8 cellular contexts compared by ENCODE assay signal in the genomic region with DNA sequence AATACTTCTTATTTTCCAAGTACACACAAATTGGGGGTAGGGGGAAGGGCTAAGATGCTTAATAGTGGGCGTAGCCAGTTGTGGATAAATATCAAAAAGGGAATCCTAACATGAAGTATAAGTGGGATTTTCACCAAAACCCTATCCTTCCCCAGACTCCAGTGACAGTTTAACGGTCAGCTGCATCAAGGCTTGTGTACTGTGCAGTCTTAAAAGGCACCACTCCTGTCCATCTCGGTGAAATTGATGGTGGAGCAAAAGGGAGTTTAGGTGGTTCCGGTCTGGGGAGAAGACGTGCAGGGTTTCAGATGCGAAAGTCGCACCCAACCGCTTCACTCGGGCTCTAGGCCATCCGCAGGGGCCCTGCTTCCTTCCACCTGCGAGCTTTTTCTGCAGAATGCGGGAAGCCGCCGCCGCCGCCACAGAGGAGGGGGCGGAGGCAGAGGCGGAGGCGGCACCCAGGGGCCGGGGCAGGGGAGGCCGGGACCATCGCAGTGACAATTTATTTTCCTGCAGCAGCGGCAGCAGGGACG. TPM values are rescaled to one million over a fixed set of nuclear protein-coding genes. Genes with fewer than 3 reads are reported as not detected.
DNase-seq lines count a peak whose midpoint lies in the region; ATAC-seq, FAIRE-seq and TF ChIP-seq lines count a peak whose summit lies in the region.

STAMBPL1 (plus strand) TSS at position 492 of the 533 bp plus-strand sequence. CDS start 21,464 bp downstream, outside the sequence.

- H4K20me1 ChIP-seq in astrocyte (ENCODE audit: insufficient read depth, low read length): no peaks in the 10 kb centered on the region

- peak within 1 kb of the TSS; percentile 92 for H3K4me3 ChIP-seq in Caco-2 (ENCODE audit: low read depth, low read length)
- peak within 1 kb of the TSS; percentile 89 for H3K4me3 ChIP-seq in HUES6 (ENCODE audit: low read depth, low read length)
- peak within 1 kb of the TSS; percentile 91 for H3K4me3 ChIP-seq in astrocyte (ENCODE audit: insufficient read depth, low read depth, low read length)

- H3K79me2 ChIP-seq in astrocyte (ENCODE audit: insufficient read depth, low read length): peaks cover 27% of the 10 kb centered on the region

- DNase-seq in Caco-2: peak in 1 of 2 experiments; percentile 38
- no peak for DNase-seq in astrocyte (ENCODE audit: low read depth)
- DNase-seq in inferior parietal cortex (ENCODE audit: extremely low spot score): peak; percentile 58
- peak; percentile 37 to 38 for DNase-seq in stimulated activated CD4-positive, alpha-beta T cell treated with anti-CD3 and anti-CD28 coated beads, Interleukin-1b, Interleukin-23, amount 100 ng/mL, for 1 hour (ENCODE audit: low read depth in 2 of 2)
- no peak for DNase-seq in NCI-H1930 (lab: John Stamatoyannopoulos, UW)

- peak within 1 kb of the TSS; percentile 94 for H2AFZ ChIP-seq in astrocyte (ENCODE audit: low read depth, low read length)

- H3K9me3 ChIP-seq in Caco-2: no peaks in the 10 kb centered on the region
- no peaks in the 10 kb centered on the region for H3K9me3 ChIP-seq in HUES6 (ENCODE audit: control insufficient read depth, insufficient read depth, low read depth, low read length)
- H3K9me3 ChIP-seq in astrocyte (ENCODE audit: insufficient read depth, low read depth, low read length): no peaks in the 10 kb centered on the region

- peaks cover 5% of the 10 kb centered on the region for H3K36me3 Mint-ChIP-seq in Caco-2 (ENCODE audit: insufficient read depth, unreplicated experiment)
- H3K36me3 Mint-ChIP-seq in T-helper 1 cell treated with Interleukin-12 subunit alpha and Interleukin-12 subunit beta and Interleukin-4 antibody, amounts not matched to agents 30 μg/mL and 1 μg/mL, for 36 hours (ENCODE audit: low read depth): peaks cover 25% of the 10 kb centered on the region
- no peaks in the 10 kb centered on the region for H3K36me3 Mint-ChIP-seq in astrocyte (ENCODE audit: low read depth, unreplicated experiment)

- H3K27me3 Mint-ChIP-seq in Caco-2 (ENCODE audit: insufficient read depth, unreplicated experiment) (peaks cover 15% of the 10 kb centered on the region), astrocyte (ENCODE audit: low read depth, unreplicated experiment) (peaks cover 9% of the 10 kb centered on the region)
- no peaks in the 10 kb centered on the region for H3K27me3 Mint-ChIP-seq in T-helper 1 cell treated with Interleukin-12 subunit alpha and Interleukin-12 subunit beta and Interleukin-4 antibody, amounts not matched to agents 30 μg/mL and 1 μg/mL, for 36 hours (ENCODE audit: low read depth)

- FAIRE-seq in astrocyte (lab: Jason Lieb, UNC): no peak

- H3K36me3 ChIP-seq in Caco-2 (ENCODE audit: control insufficient read depth, insufficient read depth, low read length) (no peaks in the 10 kb centered on the region), HUES6 (ENCODE audit: control insufficient read depth, insufficient read depth, low read length) (no peaks in the 10 kb centered on the region), astrocyte (ENCODE audit: insufficient read depth, low read length) (no peaks in the 10 kb centered on the region)

- ATAC-seq in GM21390 (IDR thresholded peaks at IDR 0.05; ENCODE audit: unreplicated experiment): peak; percentile 59

- no peaks in the 10 kb centered on the region for H3K4me1 ChIP-seq in Caco-2
- no peaks in the 10 kb centered on the region for H3K4me1 ChIP-seq in HUES6 (ENCODE audit: control insufficient read depth, insufficient read depth, low read length)
- H3K4me1 ChIP-seq in astrocyte (ENCODE audit: insufficient read depth, low read length): peaks cover 28% of the 10 kb centered on the region

- H3K9me3 Mint-ChIP-seq in Caco-2 (ENCODE audit: unreplicated experiment) (no peaks in the 10 kb centered on the region), astrocyte (ENCODE audit: unreplicated experiment) (no peaks in the 10 kb centered on the region)
- peaks cover 7% of the 10 kb centered on the region for H3K9me3 Mint-ChIP-seq in T-helper 1 cell treated with Interleukin-12 subunit alpha and Interleukin-12 subunit beta and Interleukin-4 antibody, amounts not matched to agents 30 μg/mL and 1 μg/mL, for 36 hours

- BruUV-seq in Caco-2 (replicated peaks; lab: Mats Ljungman, UMichigan): no TSS peak

- POLR2A ChIA-PET in Caco-2 (lab: Charles Lee): no interaction called here

- no peak within 1 kb of the TSS for H3K27ac ChIP-seq in HUES6 (ENCODE audit: low read depth, low read length)
- H3K27ac ChIP-seq in astrocyte (ENCODE audit: low read depth, low read length): peak within 1 kb of the TSS; percentile 81

- TF ChIP-seq CTCF in Caco-2 (IDR thresholded peaks at IDR 0.05; ENCODE audit: insufficient read depth in 1 of 2, low read depth in 1 of 2, low read length in 1 of 2, severe bottlenecking in 1 of 2, unreplicated experiment in 1 of 2) (no peak), astrocyte (IDR thresholded peaks at IDR 0.05; ENCODE audit: insufficient read depth, low read depth, low read length) (no peak)

- peak within 1 kb of the TSS; percentile 94 for H3K4me2 ChIP-seq in astrocyte (ENCODE audit: low read length)

- H3K27me3 ChIP-seq in Caco-2 (replicated peaks; ENCODE audit: control insufficient read depth, insufficient read depth, low read length) (no peaks in the 10 kb centered on the region), HUES6 (ENCODE audit: control insufficient read depth, insufficient read depth, low read length) (peaks cover 47% of the 10 kb centered on the region), astrocyte (ENCODE audit: insufficient read depth, low read length) (no peaks in the 10 kb centered on the region)

- H3K4me1 Mint-ChIP-seq in Caco-2 (ENCODE audit: low read depth, unreplicated experiment) (no peaks in the 10 kb centered on the region), astrocyte (ENCODE audit: low read depth, unreplicated experiment) (peaks cover 14% of the 10 kb centered on the region)
- peaks cover 51% of the 10 kb centered on the region for H3K4me1 Mint-ChIP-seq in T-helper 1 cell treated with Interleukin-12 subunit alpha and Interleukin-12 subunit beta and Interleukin-4 antibody, amounts not matched to agents 30 μg/mL and 1 μg/mL, for 36 hours (ENCODE audit: low read depth)

- H3K4me3 Mint-ChIP-seq in Caco-2 (ENCODE audit: unreplicated experiment) (peak within 1 kb of the TSS; percentile 90), astrocyte (ENCODE audit: unreplicated experiment) (peak within 1 kb of the TSS; percentile 89)
- H3K4me3 Mint-ChIP-seq in T-helper 1 cell treated with Interleukin-12 subunit alpha and Interleukin-12 subunit beta and Interleukin-4 antibody, amounts not matched to agents 30 μg/mL and 1 μg/mL, for 36 hours: peak within 1 kb of the TSS; percentile 98

- H3K9ac ChIP-seq in HUES6 (ENCODE audit: low read length): peak within 1 kb of the TSS; percentile 60
- peak within 1 kb of the TSS; percentile 87 for H3K9ac ChIP-seq in astrocyte (ENCODE audit: low read length)

- intact Hi-C loops in Caco-2 (cut with micrococcal nuclease; ENCODE audit: unreplicated experiment): loop anchor here (1.0 to 5.0 kb wide), 3 partner anchors 17 to 52 kb away; no protein-coding TSS in a partner anchor

- H3K27ac Mint-ChIP-seq in Caco-2 (ENCODE audit: unreplicated experiment): no peak within 1 kb of the TSS
- peak within 1 kb of the TSS; percentile 98 for H3K27ac Mint-ChIP-seq in T-helper 1 cell treated with Interleukin-12 subunit alpha and Interleukin-12 subunit beta and Interleukin-4 antibody, amounts not matched to agents 30 μg/mL and 1 μg/mL, for 36 hours
- no peak within 1 kb of the TSS for H3K27ac Mint-ChIP-seq in astrocyte (ENCODE audit: unreplicated experiment)

- CTCF ChIA-PET in Caco-2 (lab: Charles Lee): no interaction called here

RNA-seq across cellular contexts. Expression of gene STAMBPL1, which starts in this region (rescaled TPM):
- total RNA-seq in Caco-2 (2022): 0.42 and 0.54 TPM in 2 replicates
- 1.4 and 1.5 TPM in 2 replicates for total RNA-seq in astrocyte

Comparison
In these comparisons a context has a peak if more than half of its experiments do, and no peak if none do; other contexts are left out.
1. DNase-seq: peak in inferior parietal cortex (single experiment) and stimulated activated CD4-positive, alpha-beta T cell treated with anti-CD3 and anti-CD28 coated beads, Interleukin-1b, Interleukin-23, amount 100 ng/mL, for 1 hour (2 of 2); none in astrocyte (single experiment) and NCI-H1930 (0 of 2).
2. Peak in every context shown above with its lines, with median percentiles within 50 percentile points of each other: H3K4me3 ChIP-seq and H3K4me3 Mint-ChIP-seq.